35 cellular contexts compared by ENCODE assay signal in genomic region chr18:75858754-75859153, GRCh38.
"Had no signal": no experiment of that assay in that cellular context is flagged by ENCODE, and none has a peak within 500 bp of the region (broad histone marks: within the 10 kb centered on the region; RNA-seq: fewer than 3 reads in every experiment).

No MANE protein-coding gene starts in this region.

- H3K27ac Mint-ChIP-seq: activated B cell treated with CpG ODN at 0.5 μM for 24 hours; activated CD4-positive, alpha-beta memory T cell treated with anti-CD3 and anti-CD28 coated beads for 36 hours; activated CD4-positive, alpha-beta T cell treated with anti-CD3 and anti-CD28 coated beads, Interleukin-2, amount 10 ng/mL, durations not matched to agents 24 days and 14 days; activated CD8-positive, alpha-beta T cell treated with anti-CD3 and anti-CD28 coated beads for 36 hours; activated naive CD4-positive, alpha-beta T cell treated with anti-CD3 and anti-CD28 coated beads, Interleukin-2, amount 10 ng/mL, durations not matched to agents 7 days and 5 days; activated naive CD4-positive, alpha-beta T cell treated with anti-CD3 and anti-CD28 coated beads, Interleukin-2, amount 50 U/mL, for 24 hours; activated naive CD8-positive, alpha-beta T cell; activated naive CD8-positive, alpha-beta T cell treated with anti-CD3 and anti-CD28 coated beads, Interleukin-2, amount 10 ng/mL, durations not matched to agents 7 days and 5 days; activated naive CD8-positive, alpha-beta T cell treated with anti-CD3 and anti-CD28 coated beads, Interleukin-2, amount 50 U/mL, for 24 hours; activated T-cell treated with anti-CD3 and anti-CD28 coated beads, Interleukin-2, amount 50 U/mL, for 72 hours; activated T-helper 1 cell treated with anti-CD3 and anti-CD28 coated beads, Interleukin-12 subunit alpha, Interleukin-12 subunit beta, Interleukin-2, Interleukin-4 antibody, amounts not matched to agents 30 ng/mL and 10 ng/mL and 1 ng/mL, durations not matched to agents 14 hours and 24 hours and 36 hours; activated T-helper 17 cell treated with anti-CD3 and anti-CD28 coated beads, Interleukin-2, amount 50 U/mL, for 72 hours; brain; T-helper 1 cell treated with Interleukin-12 subunit alpha and Interleukin-12 subunit beta and Interleukin-4 antibody, amounts not matched to agents 30 μg/mL and 1 μg/mL, for 36 hours; T-helper 2 cell treated with Interferon-gamma antibody and Interleukin-4, amounts not matched to agents 5 μg/mL and 100 μg/mL, for 36 hours had no signal

- H3K9me3 Mint-ChIP-seq: activated B cell treated with CpG ODN at 0.5 μM for 24 hours; activated CD4-positive, alpha-beta memory T cell treated with anti-CD3 and anti-CD28 coated beads for 36 hours; activated CD4-positive, alpha-beta T cell treated with anti-CD3 and anti-CD28 coated beads, Interleukin-2, amount 10 ng/mL, durations not matched to agents 24 days and 14 days; activated CD8-positive, alpha-beta T cell treated with anti-CD3 and anti-CD28 coated beads for 36 hours; activated naive CD4-positive, alpha-beta T cell treated with anti-CD3 and anti-CD28 coated beads, Interleukin-2, amount 10 ng/mL, durations not matched to agents 7 days and 5 days; activated naive CD4-positive, alpha-beta T cell treated with anti-CD3 and anti-CD28 coated beads, Interleukin-2, amount 50 U/mL, for 24 hours; activated naive CD8-positive, alpha-beta T cell treated with anti-CD3 and anti-CD28 coated beads, Interleukin-2, amount 10 ng/mL, durations not matched to agents 7 days and 5 days; activated naive CD8-positive, alpha-beta T cell treated with anti-CD3 and anti-CD28 coated beads, Interleukin-2, amount 50 U/mL, for 24 hours; activated T-cell treated with anti-CD3 and anti-CD28 coated beads, Interleukin-2, amount 50 U/mL, for 4 hours; activated T-helper 1 cell treated with anti-CD3 and anti-CD28 coated beads, Interleukin-12 subunit alpha, Interleukin-12 subunit beta, Interleukin-2, Interleukin-4 antibody, amounts not matched to agents 30 ng/mL and 10 ng/mL and 1 ng/mL, durations not matched to agents 14 hours and 24 hours and 36 hours; T-helper 1 cell treated with Interleukin-12 subunit alpha and Interleukin-12 subunit beta and Interleukin-4 antibody, amounts not matched to agents 30 μg/mL and 1 μg/mL, for 36 hours; T-helper 2 cell treated with Interferon-gamma antibody and Interleukin-4, amounts not matched to agents 5 μg/mL and 100 μg/mL, for 36 hours had no signal

- DNase-seq: activated B cell treated with CpG ODN at 0.5 μM for 24 hours; activated CD4-positive, alpha-beta memory T cell treated with anti-CD3 and anti-CD28 coated beads for 36 hours; activated CD4-positive, alpha-beta T cell treated with anti-CD3 and anti-CD28 coated beads for 4 hours; activated CD4-positive, alpha-beta T cell treated with anti-CD3 and anti-CD28 coated beads, Interleukin-2, amount 10 ng/mL, durations not matched to agents 24 days and 14 days; activated CD4-positive, alpha-beta T cell treated with anti-CD3 and anti-CD28 coated beads, Interleukin-2, amount 50 U/mL, for 1 hour; activated CD4-positive, alpha-beta T cell treated with anti-CD3 and anti-CD28 coated beads, Interleukin-2, amount 50 U/mL, for 4 hours; activated CD4-positive, CD25-positive, alpha-beta regulatory T cell treated with anti-CD3 and anti-CD28 coated beads, Interleukin-2, amount 50 U/mL, for 72 hours; activated CD8-positive, alpha-beta memory T cell treated with anti-CD3 and anti-CD28 coated beads, Interleukin-2, amount 50 U/mL, for 4 hours; activated CD8-positive, alpha-beta T cell treated with anti-CD3 and anti-CD28 coated beads for 36 hours; activated effector memory CD4-positive, alpha-beta T cell treated with anti-CD3 and anti-CD28 coated beads, Interleukin-2, amount 50 U/mL, for 16 hours; activated naive CD4-positive, alpha-beta T cell treated with anti-CD3 and anti-CD28 coated beads, Interleukin-2, amount 10 ng/mL, durations not matched to agents 7 days and 5 days; activated naive CD4-positive, alpha-beta T cell treated with Interleukin-2 at 50 U/mL for 16 hours; activated naive CD8-positive, alpha-beta T cell treated with anti-CD3 and anti-CD28 coated beads, Interleukin-2, amount 10 ng/mL, durations not matched to agents 7 days and 5 days; activated naive CD8-positive, alpha-beta T cell treated with anti-CD3 and anti-CD28 coated beads, Interleukin-2, amount 50 U/mL, for 24 hours; activated T-cell treated with anti-CD3 and anti-CD28 coated beads for 4 hours; activated T-cell treated with anti-CD3 and anti-CD28 coated beads, Interleukin-2, amount 50 U/mL, for 1 hour; activated T-cell treated with anti-CD3 and anti-CD28 coated beads, Interleukin-2, amount 50 U/mL, for 4 hours; activated T-cell treated with anti-CD3 and anti-CD28 coated beads, Interleukin-2, amount 50 U/mL, for 72 hours; amygdala; anterior cingulate cortex; caudate nucleus; cerebellar nuclear complex; T-helper 1 cell; T-helper 2 cell; T-helper 9 cell had no signal

- FAIRE-seq: bronchial epithelial cell, TTC549 had no signal

- H3K4me1 Mint-ChIP-seq: activated B cell treated with CpG ODN at 0.5 μM for 24 hours; activated CD4-positive, alpha-beta T cell treated with anti-CD3 and anti-CD28 coated beads, Interleukin-2, amount 10 ng/mL, durations not matched to agents 24 days and 14 days; activated naive CD4-positive, alpha-beta T cell treated with anti-CD3 and anti-CD28 coated beads, Interleukin-2, amount 10 ng/mL, durations not matched to agents 7 days and 5 days; activated naive CD4-positive, alpha-beta T cell treated with anti-CD3 and anti-CD28 coated beads, Interleukin-2, amount 50 U/mL, for 24 hours; activated naive CD8-positive, alpha-beta T cell treated with anti-CD3 and anti-CD28 coated beads, Interleukin-2, amount 10 ng/mL, durations not matched to agents 7 days and 5 days; activated naive CD8-positive, alpha-beta T cell treated with anti-CD3 and anti-CD28 coated beads, Interleukin-2, amount 50 U/mL, for 24 hours; activated T-helper 17 cell treated with anti-CD3 and anti-CD28 coated beads, Interleukin-2, amount 50 U/mL, for 72 hours; brain; central memory CD8-positive, alpha-beta T cell had no signal

- H3K4me3 Mint-ChIP-seq: activated B cell treated with CpG ODN at 0.5 μM for 24 hours; activated CD4-positive, alpha-beta memory T cell treated with anti-CD3 and anti-CD28 coated beads for 36 hours; activated CD4-positive, alpha-beta T cell treated with anti-CD3 and anti-CD28 coated beads, Interleukin-2, amount 10 ng/mL, durations not matched to agents 24 days and 14 days; activated CD8-positive, alpha-beta T cell treated with anti-CD3 and anti-CD28 coated beads for 36 hours; activated naive CD4-positive, alpha-beta T cell treated with anti-CD3 and anti-CD28 coated beads, Interleukin-2, amount 10 ng/mL, durations not matched to agents 7 days and 5 days; activated naive CD4-positive, alpha-beta T cell treated with anti-CD3 and anti-CD28 coated beads, Interleukin-2, amount 50 U/mL, for 24 hours; activated naive CD8-positive, alpha-beta T cell; activated naive CD8-positive, alpha-beta T cell treated with anti-CD3 and anti-CD28 coated beads, Interleukin-2, amount 10 ng/mL, durations not matched to agents 7 days and 5 days; activated naive CD8-positive, alpha-beta T cell treated with anti-CD3 and anti-CD28 coated beads, Interleukin-2, amount 50 U/mL, for 24 hours; activated T-cell treated with anti-CD3 and anti-CD28 coated beads, Interleukin-2, amount 50 U/mL, for 4 hours; activated T-cell treated with anti-CD3 and anti-CD28 coated beads, Interleukin-2, amount 50 U/mL, for 72 hours; activated T-helper 1 cell treated with anti-CD3 and anti-CD28 coated beads, Interleukin-12 subunit alpha, Interleukin-12 subunit beta, Interleukin-2, Interleukin-4 antibody, amounts not matched to agents 30 ng/mL and 10 ng/mL and 1 ng/mL, durations not matched to agents 14 hours and 24 hours and 36 hours; activated T-helper 17 cell treated with anti-CD3 and anti-CD28 coated beads, Interleukin-2, amount 50 U/mL, for 72 hours; brain; central memory CD8-positive, alpha-beta T cell; T-helper 1 cell treated with Interleukin-12 subunit alpha and Interleukin-12 subunit beta and Interleukin-4 antibody, amounts not matched to agents 30 μg/mL and 1 μg/mL, for 36 hours; T-helper 2 cell treated with Interferon-gamma antibody and Interleukin-4, amounts not matched to agents 5 μg/mL and 100 μg/mL, for 36 hours had no signal

- H3K36me3 Mint-ChIP-seq: activated CD4-positive, alpha-beta memory T cell treated with anti-CD3 and anti-CD28 coated beads for 36 hours; activated naive CD4-positive, alpha-beta T cell treated with anti-CD3 and anti-CD28 coated beads, Interleukin-2, amount 10 ng/mL, durations not matched to agents 7 days and 5 days; activated naive CD4-positive, alpha-beta T cell treated with anti-CD3 and anti-CD28 coated beads, Interleukin-2, amount 50 U/mL, for 24 hours; activated naive CD8-positive, alpha-beta T cell; activated naive CD8-positive, alpha-beta T cell treated with anti-CD3 and anti-CD28 coated beads, Interleukin-2, amount 10 ng/mL, durations not matched to agents 7 days and 5 days; brain had no signal
